In the genomic region with DNA sequence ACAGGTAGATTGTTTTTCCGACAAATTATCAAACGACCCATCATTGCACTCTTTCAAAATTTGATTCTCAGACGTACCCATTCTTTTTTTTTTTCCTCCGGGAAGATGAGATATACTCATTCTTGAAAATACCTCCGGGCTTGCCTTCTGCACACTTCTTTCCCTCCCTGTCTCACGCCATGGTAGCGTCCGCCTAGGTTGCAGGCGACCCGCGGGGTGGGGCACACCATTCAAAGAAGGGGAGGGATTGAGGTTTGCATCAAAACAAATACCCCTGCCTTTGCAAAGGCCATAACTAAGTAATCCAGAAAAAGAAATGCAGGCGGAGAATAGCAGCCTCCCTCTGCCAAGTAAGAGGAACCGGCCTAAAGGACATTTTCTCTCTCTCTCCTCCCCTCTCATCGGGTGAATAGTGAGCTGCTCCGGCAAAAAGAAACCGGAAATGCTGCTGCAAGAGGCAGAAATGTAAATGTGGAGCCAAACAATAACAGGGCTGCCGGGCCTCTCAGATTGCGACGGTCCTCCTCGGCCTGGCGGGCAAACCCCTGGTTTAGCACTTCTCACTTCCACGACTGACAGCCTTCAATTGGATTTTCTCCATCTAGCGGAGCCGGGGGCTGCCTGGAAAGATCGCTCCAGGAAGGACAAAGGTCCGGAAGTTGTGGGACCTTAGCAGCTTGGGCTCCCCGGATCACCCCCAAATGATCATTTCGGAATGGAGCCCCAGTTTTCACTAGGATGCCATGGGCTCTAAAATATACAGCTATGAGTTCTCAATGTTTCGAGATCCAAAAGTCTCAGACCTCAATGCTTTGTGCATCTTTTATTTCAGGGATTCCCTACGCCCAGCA, we compare ENCODE assay signal across 8 cellular contexts. TPM values are rescaled to one million over a fixed set of nuclear protein-coding genes. Genes with fewer than 3 reads are reported as not detected.
DNase-seq lines count a peak whose midpoint lies in the region; ATAC-seq, FAIRE-seq and TF ChIP-seq lines count a peak whose summit lies in the region.

No MANE protein-coding gene starts in this region.

- H3K79me2 ChIP-seq in endothelial cell of umbilical vein (ENCODE audit: control insufficient read depth, insufficient read depth, low read length): peaks cover 50% of the 10 kb centered on the region

- H3K36me3 Mint-ChIP-seq in CD4-positive, alpha-beta memory T cell: peaks cover 8 to 40% of the 10 kb centered on the region in 2 donors

- peak overlapping the region; percentile 99 for H3K27ac ChIP-seq in CD4-positive, alpha-beta memory T cell (ENCODE audit: low read depth, low read length)
- H3K27ac ChIP-seq in endothelial cell of umbilical vein (ENCODE audit: insufficient read depth, low read depth, low read length): peak overlapping the region; percentile 93

- peaks cover 19 to 59% (median 41%) of the 10 kb centered on the region in 4 donors for H3K4me1 Mint-ChIP-seq in CD4-positive, alpha-beta memory T cell

- peak overlapping the region; percentile 93 to 98 (median 96) for H3K4me3 Mint-ChIP-seq in CD4-positive, alpha-beta memory T cell

- no peaks in the 10 kb centered on the region for H4K20me1 ChIP-seq in endothelial cell of umbilical vein (replicated peaks; ENCODE audit: control insufficient read depth, extremely low read depth, insufficient read depth, low read length)

- no peaks in the 10 kb centered on the region for H3K27me3 ChIP-seq in CD4-positive, alpha-beta memory T cell (ENCODE audit: insufficient read depth, low read length)
- H3K27me3 ChIP-seq in endothelial cell of umbilical vein (ENCODE audit: control insufficient read depth in 2 of 2, insufficient read depth in 2 of 2, low read length in 2 of 2) (no peaks in the 10 kb centered on the region), mononuclear cell (ENCODE audit: insufficient read depth, low read length) (no peaks in the 10 kb centered on the region)

- TSS peak; percentile 87 for BruUV-seq in endothelial cell of umbilical vein (replicated peaks; lab: Mats Ljungman, UMichigan)

- H3K9me1 ChIP-seq in endothelial cell of umbilical vein (replicated peaks; ENCODE audit: control insufficient read depth, extremely low read depth, insufficient read depth, low read length): no peaks in the 10 kb centered on the region

- CTCF ChIA-PET in CD4-positive, alpha-beta memory T cell (lab: Charles Lee; ENCODE audit: partially characterized antibody): interaction anchor here (0.6 to 6.4 kb wide), 40 partner anchors 7 to 641 kb away, joined by 3 to 56 read pairs (median 4); partner anchors contain the start of genes ATP1B2, FXR2, MPDU1 and NEURL4
- CTCF ChIA-PET in endothelial cell of umbilical vein (lab: Charles Lee): interaction anchor here (1.0 to 4.4 kb wide), 21 partner anchors 9 to 331 kb away, joined by 3 to 97 read pairs (median 5); partner anchors contain the start of genes ATP1B2, DNAH2, EFNB3 and FXR2

- FAIRE-seq in endothelial cell of umbilical vein (lab: Jason Lieb, UNC): peak; percentile 95

- peak; percentile 89 for TF ChIP-seq POLR2A in endothelial cell of umbilical vein (IDR thresholded peaks at IDR 0.05; ENCODE audit: low read depth, low read length)

- H3K27ac Mint-ChIP-seq in CD4-positive, alpha-beta memory T cell: peak overlapping the region; percentile 98 to 100 (median 99)

- intact Hi-C loops in CD4-positive, alpha-beta memory T cell (cut with micrococcal nuclease): loop anchor here (1.0 to 5.0 kb wide), 12 partner anchors 59 to 639 kb away; partner anchors contain the start of genes KCTD11, MPDU1, NAA38 and POLR2A
- intact Hi-C loops in endothelial cell of umbilical vein (cut with micrococcal nuclease): loop anchor here (2.0 to 10.0 kb wide), 6 partner anchors 156 to 334 kb away; partner anchors contain the start of genes CHD3, FGF11, KCTD11 and POLR2A

- H3K9me3 ChIP-seq in CD4-positive, alpha-beta memory T cell (ENCODE audit: control insufficient read depth in 1 of 2, low read length in 2 of 2): no peaks in the 10 kb centered on the region
- H3K9me3 ChIP-seq in endothelial cell of umbilical vein (replicated peaks; ENCODE audit: control insufficient read depth, insufficient read depth, low read length) (no peaks in the 10 kb centered on the region), mononuclear cell (ENCODE audit: low read depth, low read length) (no peaks in the 10 kb centered on the region)

- peak; percentile 36 for ATAC-seq in GM19467 (IDR thresholded peaks at IDR 0.05; ENCODE audit: unreplicated experiment)

- no peaks in the 10 kb centered on the region for H3K36me3 ChIP-seq in CD4-positive, alpha-beta memory T cell (ENCODE audit: insufficient read depth, low read length)
- H3K36me3 ChIP-seq in endothelial cell of umbilical vein (ENCODE audit: control insufficient read depth in 2 of 2, extremely low read depth in 1 of 2, insufficient read depth in 2 of 2, low read length in 2 of 2): peaks cover 0 to 2% of the 10 kb centered on the region in 2 experiments

- no peak for TF ChIP-seq CTCF in endothelial cell of umbilical vein (IDR thresholded peaks at IDR 0.05; ENCODE audit: extremely low read depth in 1 of 2, insufficient read depth in 1 of 2, low read depth in 1 of 2, low read length in 2 of 2)

- no peaks in the 10 kb centered on the region for H3K27me3 Mint-ChIP-seq in CD4-positive, alpha-beta memory T cell

- dilution Hi-C loops in endothelial cell of umbilical vein (cut with MboI; ENCODE audit: extremely low pct_ligation_motif_present, low sequenced_read_pairs): no loop called here

- peak overlapping the region; percentile 98 for H3K4me2 ChIP-seq in endothelial cell of umbilical vein (ENCODE audit: insufficient read depth, low read length)

- POLR2A ChIA-PET in CD4-positive, alpha-beta memory T cell (lab: Charles Lee; ENCODE audit: partially characterized antibody): interaction anchor here (0.6 to 6.8 kb wide), 69 partner anchors 10 to 1267 kb away, joined by 3 to 116 read pairs (median 6); partner anchors contain the start of genes ACAP1, ATP1B2, CD68 and CNTROB
- POLR2A ChIA-PET in endothelial cell of umbilical vein (lab: Charles Lee): interaction anchor here (0.6 to 2.4 kb wide), 10 partner anchors 27 to 283 kb away, joined by 3 to 9 read pairs (median 4); partner anchors contain the start of genes ATP1B2, CD68, FXR2 and MPDU1

- peak; percentile 86 to 94 (median 92) for DNase-seq in CD4-positive, alpha-beta memory T cell
- peak; percentile 91 for DNase-seq in HS-5 (ENCODE audit: low read depth)
- peak; percentile 80 for DNase-seq in NOMO-1 treated with dmso at 0.1 percent for 144 hours (lab: John Stamatoyannopoulos, UW; ENCODE audit: unreplicated experiment)
- DNase-seq in activated CD8-positive, alpha-beta memory T cell treated with anti-CD3 and anti-CD28 coated beads, Interleukin-2, amount 50 U/mL, for 24 hours (ENCODE audit: extremely low read depth): peak; percentile 47
- DNase-seq in endothelial cell of umbilical vein (ENCODE audit: low read depth, low spot score): peak; percentile 92
- DNase-seq in stimulated activated CD8-positive, alpha-beta memory T cell treated with anti-CD3 and anti-CD28 coated beads, Interleukin-2, amount 100 ng/mL, for 48 hours (ENCODE audit: low read depth in 2 of 2): peak; percentile 59 to 60

- H2AFZ ChIP-seq in endothelial cell of umbilical vein (ENCODE audit: low read depth, low read length): peak overlapping the region; percentile 13

- peaks cover 0 to 10% (median 0%) of the 10 kb centered on the region in 8 donors for H3K9me3 Mint-ChIP-seq in CD4-positive, alpha-beta memory T cell

- H3K4me1 ChIP-seq in CD4-positive, alpha-beta memory T cell (ENCODE audit: insufficient read depth, low read length): peaks cover 40% of the 10 kb centered on the region
- H3K4me1 ChIP-seq in endothelial cell of umbilical vein (ENCODE audit: control insufficient read depth, extremely low read depth, insufficient read depth, low read length) (peaks cover 26% of the 10 kb centered on the region), mononuclear cell (ENCODE audit: insufficient read depth, low read length) (peaks cover 30% of the 10 kb centered on the region)

- peak overlapping the region; percentile 100 for H3K4me3 ChIP-seq in CD4-positive, alpha-beta memory T cell (ENCODE audit: low read length in 2 of 2)
- peak overlapping the region; percentile 56 to 96 (median 79) for H3K4me3 ChIP-seq in endothelial cell of umbilical vein (replicated peaks in 1 of 3; ENCODE audit: insufficient read depth in 1 of 3, low read depth in 1 of 3, low read length in 3 of 3)
- H3K4me3 ChIP-seq in mononuclear cell (ENCODE audit: low read length): peak overlapping the region; percentile 100

- H3K9ac ChIP-seq in endothelial cell of umbilical vein (replicated peaks; ENCODE audit: extremely low read depth, insufficient read depth, low read length): peak overlapping the region; percentile 99

RNA-seq across cellular contexts. Expression of gene TP53, which starts 0.8 kb away (rescaled TPM):
- total RNA-seq in CD4-positive, alpha-beta memory T cell: 10 to 100 TPM; 89.1 to 97.4 TPM
- 10 to 100 TPM; 15.9 to 35.3 TPM for polyA plus RNA-seq in CD4-positive, alpha-beta memory T cell
- 128 and 138 TPM in 2 replicates for total RNA-seq in endothelial cell of umbilical vein
- 82.1 and 85.5 TPM in 2 replicates for polyA plus RNA-seq in endothelial cell of umbilical vein
- polyA plus RNA-seq in endothelial cell of umbilical vein (2011; cell fraction: cytosol; rRNA removed): 79.5 and 80.1 TPM in 2 replicates
- 62.2 and 67.8 TPM in 2 replicates for polyA plus RNA-seq in endothelial cell of umbilical vein (2011; cell fraction: nucleus; rRNA removed)
- polyA plus RNA-seq in endothelial cell of umbilical vein (2012): 133 and 141 TPM in 2 replicates
- 68.4 and 72.1 TPM in 2 replicates for polyA minus RNA-seq in endothelial cell of umbilical vein
- polyA minus RNA-seq in endothelial cell of umbilical vein (2011; cell fraction: cytosol; rRNA and poly(A)+ RNA removed): 20.2 TPM
- 29.8 and 33.1 TPM in 2 replicates for polyA minus RNA-seq in endothelial cell of umbilical vein (2011; cell fraction: nucleus; rRNA and poly(A)+ RNA removed)
- 9.9 TPM for total RNA-seq in mononuclear cell

RNA-seq across cellular contexts. Expression of gene WRAP53, which starts 1.8 kb away (rescaled TPM):
- total RNA-seq in CD4-positive, alpha-beta memory T cell: 10 to 100 TPM; 11.9 to 12.5 TPM
- 10 to 100 TPM in 1 of 2 donors, 1 to 10 TPM in 1; 9.8 to 13.1 TPM for polyA plus RNA-seq in CD4-positive, alpha-beta memory T cell
- total RNA-seq in endothelial cell of umbilical vein: 23.7 and 28.0 TPM in 2 replicates
- polyA plus RNA-seq in endothelial cell of umbilical vein: 17.9 and 21.8 TPM in 2 replicates
- 14.4 and 15.9 TPM in 2 replicates for polyA plus RNA-seq in endothelial cell of umbilical vein (2011; cell fraction: cytosol; rRNA removed)
- polyA plus RNA-seq in endothelial cell of umbilical vein (2011; cell fraction: nucleus; rRNA removed): 16.5 and 16.7 TPM in 2 replicates
- 13.6 and 19.2 TPM in 2 replicates for polyA plus RNA-seq in endothelial cell of umbilical vein (2012)
- 7.9 and 8.9 TPM in 2 replicates for polyA minus RNA-seq in endothelial cell of umbilical vein
- 23.6 TPM for polyA minus RNA-seq in endothelial cell of umbilical vein (2011; cell fraction: cytosol; rRNA and poly(A)+ RNA removed)
- polyA minus RNA-seq in endothelial cell of umbilical vein (2011; cell fraction: nucleus; rRNA and poly(A)+ RNA removed): 4.6 and 4.7 TPM in 2 replicates
- 3.6 TPM for total RNA-seq in mononuclear cell

RNA-seq across cellular contexts. Expression of gene EFNB3, which starts 18.6 kb away (rescaled TPM):
- under 1 TPM; 0.09 to 0.11 TPM for total RNA-seq in CD4-positive, alpha-beta memory T cell
- polyA plus RNA-seq in CD4-positive, alpha-beta memory T cell: not detected
- total RNA-seq in endothelial cell of umbilical vein: 1.1 and 1.4 TPM in 2 replicates
- 2.9 and 3.1 TPM in 2 replicates for polyA plus RNA-seq in endothelial cell of umbilical vein
- polyA plus RNA-seq in endothelial cell of umbilical vein (2011; cell fraction: cytosol; rRNA removed): 1.2 and 1.3 TPM in 2 replicates
- polyA plus RNA-seq in endothelial cell of umbilical vein (2011; cell fraction: nucleus; rRNA removed): 2.0 TPM in 2 replicates
- polyA plus RNA-seq in endothelial cell of umbilical vein (2012): 2.1 and 4.1 TPM in 2 replicates
- 2.0 and 2.9 TPM in 2 replicates for polyA minus RNA-seq in endothelial cell of umbilical vein
- not detected for polyA minus RNA-seq in endothelial cell of umbilical vein (2011; cell fraction: cytosol; rRNA and poly(A)+ RNA removed)
- polyA minus RNA-seq in endothelial cell of umbilical vein (2011; cell fraction: nucleus; rRNA and poly(A)+ RNA removed): 0.34 and 0.53 TPM in 2 replicates
- total RNA-seq in mononuclear cell: not detected

RNA-seq across cellular contexts. Expression of gene DNAH2, which starts 31.1 kb away (rescaled TPM):
- total RNA-seq in CD4-positive, alpha-beta memory T cell: not detected
- polyA plus RNA-seq in CD4-positive, alpha-beta memory T cell: not detected
- 0.11 TPM in 1 of 2 replicates, not detected in the other for total RNA-seq in endothelial cell of umbilical vein
- 0.06 and 0.10 TPM in 2 replicates for polyA plus RNA-seq in endothelial cell of umbilical vein
- polyA plus RNA-seq in endothelial cell of umbilical vein (2011; cell fraction: cytosol; rRNA removed): 0.03 and 0.04 TPM in 2 replicates
- 0.29 and 0.34 TPM in 2 replicates for polyA plus RNA-seq in endothelial cell of umbilical vein (2011; cell fraction: nucleus; rRNA removed)
- 0.07 TPM in 1 of 2 replicates, not detected in the other for polyA plus RNA-seq in endothelial cell of umbilical vein (2012)
- 0.11 and 0.34 TPM in 2 replicates for polyA minus RNA-seq in endothelial cell of umbilical vein
- polyA minus RNA-seq in endothelial cell of umbilical vein (2011; cell fraction: cytosol; rRNA and poly(A)+ RNA removed): 1.2 TPM
- 0.43 and 1.2 TPM in 2 replicates for polyA minus RNA-seq in endothelial cell of umbilical vein (2011; cell fraction: nucleus; rRNA and poly(A)+ RNA removed)
- total RNA-seq in mononuclear cell: under 0.01 TPM

RNA-seq across cellular contexts. Expression of gene ATP1B2, which starts 35.7 kb away (rescaled TPM):
- total RNA-seq in CD4-positive, alpha-beta memory T cell: under 1 TPM; 0.22 to 0.52 TPM
- polyA plus RNA-seq in CD4-positive, alpha-beta memory T cell: not detected
- total RNA-seq in endothelial cell of umbilical vein (not detected in 2 replicates), mononuclear cell (not detected)
- polyA plus RNA-seq in endothelial cell of umbilical vein: 0.06 TPM in 1 of 2 replicates, not detected in the other
- polyA plus RNA-seq in endothelial cell of umbilical vein (2011; cell fraction: cytosol; rRNA removed): not detected in 2 replicates
- polyA plus RNA-seq in endothelial cell of umbilical vein (2011; cell fraction: nucleus; rRNA removed): not detected in 2 replicates
- polyA plus RNA-seq in endothelial cell of umbilical vein (2012): not detected in 2 replicates
- 0.06 TPM in 1 of 2 replicates, not detected in the other for polyA minus RNA-seq in endothelial cell of umbilical vein
- not detected for polyA minus RNA-seq in endothelial cell of umbilical vein (2011; cell fraction: cytosol; rRNA and poly(A)+ RNA removed)
- not detected in 2 replicates for polyA minus RNA-seq in endothelial cell of umbilical vein (2011; cell fraction: nucleus; rRNA and poly(A)+ RNA removed)

Comparison
In these comparisons a context has a peak if more than half of its experiments do, and no peak if none do; other contexts are left out.
1. Peak in every context shown above with its lines: DNase-seq, ATAC-seq, H3K4me3 ChIP-seq and H3K27ac ChIP-seq.